1 cellular context compared by ENCODE assay signal in genomic region chr14:103885509-103885932, GRCh38.
TF ChIP-seq lines count a peak whose summit lies in the region.

No MANE protein-coding gene starts in this region.

TF ChIP-seq in HepG2, 621 proteins besides CTCF, POLR2A, EP300 and RAD21 (continued from another document and continues in another):
- TF ChIP-seq ATAD3A (CRISPR knock-in tag; IDR thresholded peaks at IDR 0.05): no peak
- no peak for TF ChIP-seq FOXA3 (CRISPR knock-in tag; IDR thresholded peaks at IDR 0.05)
- no peak for TF ChIP-seq SMC3 (IDR thresholded peaks at IDR 0.05; ENCODE audit: low read length)
- no peak for TF ChIP-seq ZNF629 (CRISPR knock-in tag; conservative IDR thresholded peaks at IDR 0.05)
- TF ChIP-seq PPARG (CRISPR knock-in tag; conservative IDR thresholded peaks at IDR 0.05): no peak
- TF ChIP-seq ZNF337 (CRISPR knock-in tag; IDR thresholded peaks at IDR 0.05; ENCODE audit: borderline replicate concordance, low read depth): no peak
- peak; percentile 65 for TF ChIP-seq ZFX (CRISPR knock-in tag; IDR thresholded peaks at IDR 0.05; ENCODE audit: low read depth)
- no peak for TF ChIP-seq GATAD1 (CRISPR knock-in tag; IDR thresholded peaks at IDR 0.05)
- TF ChIP-seq JUND (CRISPR knock-in tag; IDR thresholded peaks at IDR 0.05): no peak
- peak; percentile 83 for TF ChIP-seq ZNF687 (CRISPR knock-in tag; IDR thresholded peaks at IDR 0.05)
- no peak for TF ChIP-seq RARG (CRISPR knock-in tag; IDR thresholded peaks at IDR 0.05; ENCODE audit: low read depth)
- TF ChIP-seq MAZ (IDR thresholded peaks at IDR 0.05; ENCODE audit: borderline replicate concordance, low read depth, low read length): no peak
- no peak for TF ChIP-seq MAZ (CRISPR knock-in tag; IDR thresholded peaks at IDR 0.05; ENCODE audit: low read depth)
- TF ChIP-seq TSC22D2 (CRISPR knock-in tag; IDR thresholded peaks at IDR 0.05; ENCODE audit: borderline replicate concordance): no peak
- no peak for TF ChIP-seq ZNF230 (CRISPR knock-in tag; IDR thresholded peaks at IDR 0.05)
- 0 out of 2 replicates have a peak, but pooled peaks have one; percentile 13 for TF ChIP-seq ELF1 (CRISPR knock-in tag; IDR thresholded peaks at IDR 0.05)
- no peak for TF ChIP-seq ZNF572 (CRISPR knock-in tag; IDR thresholded peaks at IDR 0.05)
- TF ChIP-seq PAXIP1 (CRISPR knock-in tag; conservative IDR thresholded peaks at IDR 0.05): peak; percentile 49
- no peak for TF ChIP-seq ZNF501 (CRISPR knock-in tag; IDR thresholded peaks at IDR 0.05)
- TF ChIP-seq NCOR1 (IDR thresholded peaks at IDR 0.05; ENCODE audit: borderline replicate concordance, low read length): no peak
- TF ChIP-seq CAMTA2 (CRISPR knock-in tag; IDR thresholded peaks at IDR 0.05; ENCODE audit: borderline replicate concordance): no peak
- TF ChIP-seq ZFAT (CRISPR knock-in tag; conservative IDR thresholded peaks at IDR 0.05): no peak
- no peak for TF ChIP-seq THAP9 (CRISPR knock-in tag; IDR thresholded peaks at IDR 0.05; ENCODE audit: borderline replicate concordance)
- TF ChIP-seq SNAPC2 (CRISPR knock-in tag; IDR thresholded peaks at IDR 0.05): no peak
- no peak for TF ChIP-seq HINFP (CRISPR knock-in tag; IDR thresholded peaks at IDR 0.05; ENCODE audit: low read depth)
- no peak for TF ChIP-seq IRF2 (CRISPR knock-in tag; IDR thresholded peaks at IDR 0.05)
- no peak for TF ChIP-seq AGO1 (IDR thresholded peaks at IDR 0.05; ENCODE audit: low read depth, low read length, poor library complexity, severe bottlenecking)
- TF ChIP-seq ZNF101 (CRISPR knock-in tag; IDR thresholded peaks at IDR 0.05; ENCODE audit: borderline replicate concordance, low read depth): no peak
- TF ChIP-seq ZBED4 (CRISPR knock-in tag; IDR thresholded peaks at IDR 0.05; ENCODE audit: borderline replicate concordance): no peak
- TF ChIP-seq KLF13 (CRISPR knock-in tag; IDR thresholded peaks at IDR 0.05): no peak
- no peak for TF ChIP-seq ZNF138 (CRISPR knock-in tag; IDR thresholded peaks at IDR 0.05; ENCODE audit: low read depth)
- no peak for TF ChIP-seq ZNF350 (CRISPR knock-in tag; IDR thresholded peaks at IDR 0.05; ENCODE audit: borderline replicate concordance, low read depth)
- TF ChIP-seq THAP11 (CRISPR knock-in tag; IDR thresholded peaks at IDR 0.05): no peak
- TF ChIP-seq TOE1 (CRISPR knock-in tag; IDR thresholded peaks at IDR 0.05): no peak
- TF ChIP-seq ZNF318 (CRISPR knock-in tag; IDR thresholded peaks at IDR 0.05): no peak
- no peak for TF ChIP-seq NBN (conservative IDR thresholded peaks at IDR 0.05)
- no peak for TF ChIP-seq RCOR2 (CRISPR knock-in tag; IDR thresholded peaks at IDR 0.05)
- TF ChIP-seq ZNF510 (CRISPR knock-in tag; IDR thresholded peaks at IDR 0.05; ENCODE audit: low read depth): no peak
- no peak for TF ChIP-seq HOXA5 (CRISPR knock-in tag; IDR thresholded peaks at IDR 0.05)
